Comparison of ENCODE assay signal across 23 cellular contexts in the genomic region with DNA sequence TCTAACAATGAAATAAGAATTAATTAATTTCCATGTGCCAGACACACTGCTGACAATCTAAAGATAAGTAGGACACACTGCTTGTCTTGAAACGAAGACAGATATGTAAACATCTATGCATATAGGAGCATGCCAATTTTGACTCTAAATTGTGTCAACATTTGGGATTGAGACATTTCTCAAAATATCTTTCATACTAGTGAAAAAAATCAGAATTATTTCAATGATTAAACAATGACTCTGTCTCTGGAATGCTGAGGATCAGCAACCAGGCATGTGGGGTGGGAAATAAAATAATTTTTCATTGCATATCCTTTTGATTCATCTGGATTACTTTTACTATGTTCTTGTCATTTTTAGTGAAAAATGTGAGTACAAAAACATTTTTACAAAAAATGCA.
A peak's percentile ranks its signal among the peaks of the same experiment; 100 is the strongest.
DNase-seq lines count a peak whose midpoint lies in the region; ATAC-seq, FAIRE-seq and TF ChIP-seq lines count a peak whose summit lies in the region.
"Had no signal": no experiment of that assay in that cellular context is flagged by ENCODE, and none has a peak within 500 bp of the region (broad histone marks: within the 10 kb centered on the region; RNA-seq: fewer than 3 reads in every experiment).

No MANE protein-coding gene starts in this region.

- 26 to 38% methylated on average over 1 of the region's 1 CpG for WGBS in esophagus squamous epithelium, 2 donors
- 30 to 40% (median 38%) methylated on average over 1 of the region's 1 CpG for WGBS in adrenal gland, 4 donors

- H3K9ac ChIP-seq in adipocyte (ENCODE audit: low read length) (no peak overlapping the region), skeletal muscle satellite cell (ENCODE audit: low read depth, low read length) (peak overlapping the region; percentile 70)
- H3K9ac ChIP-seq: SK-N-SH had no signal

- FAIRE-seq in D721Med (lab: Jason Lieb, UNC) = peak; percentile 16
- FAIRE-seq: A204.1, GM18507 had no signal

- TF ChIP-seq POLR2A in esophagus squamous epithelium (IDR thresholded peaks at IDR 0.05) (no peak), adrenal gland (IDR thresholded peaks at IDR 0.05) (no peak)

- H3K27ac ChIP-seq in esophagus squamous epithelium (no peak overlapping the region), adrenal gland (no peak overlapping the region)

- peaks cover 19% of the 10 kb centered on the region for H3K4me1 ChIP-seq in adipocyte (ENCODE audit: control insufficient read depth, insufficient read depth, low read length)
- peaks cover 53% of the 10 kb centered on the region for H3K4me1 ChIP-seq in skeletal muscle satellite cell (ENCODE audit: control insufficient read depth, insufficient read depth, low read length)
- H3K4me1 ChIP-seq in esophagus squamous epithelium = no peaks in the 10 kb centered on the region
- no peaks in the 10 kb centered on the region for H3K4me1 ChIP-seq in adrenal gland (replicated peaks in 1 of 2)

- intact Hi-C loops in esophagus squamous epithelium (cut with DNase I) (no loop called here), adrenal gland (cut with DNase I) (no loop called here)

- H3K4me3 ChIP-seq in adipocyte (ENCODE audit: low read length) (peak overlapping the region; percentile 4), skeletal muscle satellite cell (ENCODE audit: low read length) (peak overlapping the region; percentile 38), esophagus squamous epithelium (no peak overlapping the region), adrenal gland (no peak overlapping the region)
- H3K4me3 ChIP-seq: MG63 had no signal

- peak overlapping the region; percentile 69 for H3K4me2 ChIP-seq in skeletal muscle satellite cell (ENCODE audit: low read length)
- H3K4me2 ChIP-seq: SK-N-SH had no signal

- DNase-seq in D721Med (ENCODE audit: insufficient read length, low spot score) (no peak), adipocyte (ENCODE audit: low read depth) (peak; percentile 53), hepatic stellate cell (ENCODE audit: low spot score) (peak; percentile 31), esophagus squamous epithelium (lab: John Stamatoyannopoulos, UW) (no peak), adrenal gland (no peak)
- DNase-seq: CD4-positive, alpha-beta T cell; COR-L47; DMS 273 treated with DMSO at 0.1 percent for 48 hours; DMS79 treated with DMSO at 0.1 percent for 48 hours; Kasumi-1; MG63; NCI-H1417; NCI-H1694 treated with DMSO at 0.1 percent for 48 hours; NCI-H2081 treated with DMSO at 0.1 percent for 48 hours; NCI-H2171 treated with DMSO at 0.1 percent for 48 hours; NCI-H524 treated with DMSO at 0.1 percent for 48 hours; OCI-M1; SIG-M5; SK-N-SH had no signal

- H3K27me3 ChIP-seq in adipocyte (replicated peaks; ENCODE audit: control insufficient read depth, insufficient read depth, low read length) (no peaks in the 10 kb centered on the region), skeletal muscle satellite cell (ENCODE audit: control insufficient read depth, insufficient read depth, low read length) (no peaks in the 10 kb centered on the region), esophagus squamous epithelium (no peaks in the 10 kb centered on the region), adrenal gland (no peaks in the 10 kb centered on the region)
- H3K27me3 ChIP-seq: MG63 had no signal

- no peaks in the 10 kb centered on the region for H3K9me3 ChIP-seq in adipocyte (ENCODE audit: control insufficient read depth, low read length)
- no peaks in the 10 kb centered on the region for H3K9me3 ChIP-seq in skeletal muscle satellite cell (replicated peaks; ENCODE audit: low read length)
- no peaks in the 10 kb centered on the region for H3K9me3 ChIP-seq in esophagus squamous epithelium
- no peaks in the 10 kb centered on the region for H3K9me3 ChIP-seq in adrenal gland (replicated peaks in 1 of 3)
- H3K9me3 ChIP-seq: MG63, SK-N-SH had no signal

- ATAC-seq in GM18907 (IDR thresholded peaks at IDR 0.05; ENCODE audit: unreplicated experiment) = no peak

- TF ChIP-seq CTCF in D721Med (IDR thresholded peaks at IDR 0.05; ENCODE audit: insufficient read depth, missing control alignments) (no peak), esophagus squamous epithelium (IDR thresholded peaks at IDR 0.05) (no peak), adrenal gland (IDR thresholded peaks at IDR 0.05) (no peak)

- H3K36me3 ChIP-seq in adipocyte (ENCODE audit: control insufficient read depth, insufficient read depth, low read length, severe bottlenecking) = no peaks in the 10 kb centered on the region
- H3K36me3 ChIP-seq in skeletal muscle satellite cell (ENCODE audit: insufficient read depth, low read length) = no peaks in the 10 kb centered on the region
- no peaks in the 10 kb centered on the region for H3K36me3 ChIP-seq in esophagus squamous epithelium
- H3K36me3 ChIP-seq in adrenal gland (replicated peaks in 1 of 2) = no peaks in the 10 kb centered on the region
- H3K36me3 ChIP-seq: MG63 had no signal

Comparison
In these comparisons a context has a peak if more than half of its experiments do, and no peak if none do; other contexts are left out.
1. DNase-seq: peak in adipocyte (single experiment) and hepatic stellate cell (single experiment); none in D721Med (single experiment), esophagus squamous epithelium (single experiment) and adrenal gland (0 of 7).
2. H3K4me3 ChIP-seq: peak in adipocyte (single experiment) and skeletal muscle satellite cell (single experiment); none in esophagus squamous epithelium (0 of 4) and adrenal gland (0 of 4).